8 cellular contexts compared by ENCODE assay signal in genomic region chr14:49585803-49586672, GRCh38. TPM values are rescaled to one million over a fixed set of nuclear protein-coding genes. Genes with fewer than 3 reads are reported as not detected.
A peak's percentile ranks its signal among the peaks of the same experiment; 100 is the strongest.
DNase-seq lines count a peak whose midpoint lies in the region; ATAC-seq and TF ChIP-seq lines count a peak whose summit lies in the region.

RPS29 (minus strand) TSS chr14:49586380; CDS start chr14:49586346, 34 bp downstream.

- peak within 1 kb of the TSS; percentile 86 to 87 for H3K4me3 ChIP-seq in left lung

- no peaks in the 10 kb centered on the region for H3K9me3 ChIP-seq in left lung

- peak; percentile 87 for ATAC-seq in GM19395 (IDR thresholded peaks at IDR 0.05; ENCODE audit: unreplicated experiment)
- ATAC-seq in HG03565 (IDR thresholded peaks at IDR 0.05; ENCODE audit: unreplicated experiment), result peak; percentile 93
- peak; percentile 94 for ATAC-seq in left lung

- intact Hi-C loops in left lung (cut with DNase I), result no loop called here

- no peak for TF ChIP-seq CTCF in left lung (IDR thresholded peaks at IDR 0.05)

- DNase-seq in C1 segment of cervical spinal cord (lab: John Stamatoyannopoulos, UW) (peak; percentile 71 to 98 (median 96)), NCI-H774 (lab: John Stamatoyannopoulos, UW) (peak; percentile 91), dermis blood vessel endothelial cell (peak; percentile 100), left lung (peak; percentile 95 to 98)
- DNase-seq in activated CD4-positive, alpha-beta T cell treated with anti-CD3 and anti-CD28 coated beads, Interleukin-2, amount 50 U/mL, for 4 hours, result peak; percentile 97
- DNase-seq in stimulated activated CD4-positive, alpha-beta T cell treated with anti-CD3 and anti-CD28 coated beads, Interleukin-2, amount 100 ng/mL, for 48 hours, result peak; percentile 97 to 99

- peaks cover 4 to 42% of the 10 kb centered on the region in 2 donors for H3K4me1 ChIP-seq in left lung

- peaks cover 0 to 34% of the 10 kb centered on the region in 2 donors for H3K36me3 ChIP-seq in left lung

- H3K27ac ChIP-seq in left lung, result peak within 1 kb of the TSS; percentile 92

- H3K27me3 ChIP-seq in left lung, result no peaks in the 10 kb centered on the region

RNA-seq across cellular contexts. Expression of gene RPS29, which starts in this region (rescaled TPM):
- total RNA-seq in dermis blood vessel endothelial cell (539 and 3,318 TPM in 2 replicates), left lung (1,000 to 10,000 TPM; 1,178 to 1,228 TPM)

Comparison
In these comparisons a context has a peak if more than half of its experiments do, and no peak if none do; other contexts are left out.
1. Peak in every context shown above with its lines: DNase-seq, ATAC-seq, H3K4me3 ChIP-seq and H3K27ac ChIP-seq.